In the genomic region with DNA sequence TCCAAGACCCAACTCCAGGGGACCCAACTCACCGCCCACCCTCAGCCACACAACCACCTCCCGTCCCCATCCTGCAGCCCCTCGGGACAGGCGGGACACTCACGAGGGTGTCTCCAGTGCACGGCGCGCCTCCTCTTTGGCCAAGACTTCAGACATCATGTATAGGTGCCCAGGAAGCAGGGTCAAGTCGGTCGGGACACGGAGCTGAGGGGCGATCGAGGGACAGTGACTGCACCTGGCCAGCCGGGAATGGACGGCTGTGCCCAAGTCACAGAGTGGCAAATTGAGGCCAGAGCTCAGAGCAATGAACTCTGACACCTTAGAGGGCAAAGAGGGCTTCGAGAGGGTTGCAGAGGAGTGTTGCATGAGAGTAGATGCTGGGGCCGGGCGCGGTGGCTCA, we compare ENCODE assay signal across 10 cellular contexts. TPM values are rescaled to one million over a fixed set of nuclear protein-coding genes. Genes with fewer than 3 reads are reported as not detected.
DNase-seq lines count a peak whose midpoint lies in the region; TF ChIP-seq lines count a peak whose summit lies in the region.
"Had no signal": no experiment of that assay in that cellular context is flagged by ENCODE, and none has a peak within 500 bp of the region (broad histone marks: within the 10 kb centered on the region; RNA-seq: fewer than 3 reads in every experiment).

No MANE protein-coding gene starts in this region.

- TF ChIP-seq CTCF in GM10248 (IDR thresholded peaks at IDR 0.05; ENCODE audit: control extremely low read depth, extremely low read depth, low read depth, missing control alignments) = no peak

- CTCF ChIA-PET in GM10248 (lab: Yijun Ruan, JAX) = interaction anchor here (1.0 to 1.8 kb wide), 3 partner anchors 10 to 22 kb away, joined by 3 to 4 read pairs (median 4); no protein-coding TSS in a partner anchor

- peaks cover 4% of the 10 kb centered on the region for H3K9me3 Mint-ChIP-seq in activated naive CD8-positive, alpha-beta T cell treated with anti-CD3 and anti-CD28 coated beads for 36 hours

- POLR2A ChIA-PET in GM10248 (lab: Yijun Ruan, JAX) = no interaction called here

- H3K4me1 Mint-ChIP-seq in activated naive CD8-positive, alpha-beta T cell treated with anti-CD3 and anti-CD28 coated beads for 36 hours = peaks cover 22% of the 10 kb centered on the region

- no peaks in the 10 kb centered on the region for H3K27me3 Mint-ChIP-seq in activated naive CD8-positive, alpha-beta T cell treated with anti-CD3 and anti-CD28 coated beads for 36 hours

- peaks cover 24% of the 10 kb centered on the region for H3K36me3 Mint-ChIP-seq in activated naive CD8-positive, alpha-beta T cell treated with anti-CD3 and anti-CD28 coated beads for 36 hours

- DNase-seq in GM10248 (ENCODE audit: extremely low spot score) (peak; percentile 5), iPS-NIHi7 (ENCODE audit: extremely low spot score) (no peak)
- DNase-seq in activated naive CD8-positive, alpha-beta T cell treated with anti-CD3 and anti-CD28 coated beads for 36 hours = no peak
- DNase-seq in NK-92 treated with Interleukin-12 subunit alpha and Interleukin-12 subunit beta, amount 100 ng/mL, for 24 hours (lab: John Stamatoyannopoulos, UW) = no peak
- DNase-seq: DMS79 treated with DMSO at 0.1 percent for 48 hours; effector CD4-positive, alpha-beta T cell; MV-4-11; SIG-M5 had no signal

- peak overlapping the region; percentile 55 for H3K4me3 Mint-ChIP-seq in activated naive CD8-positive, alpha-beta T cell treated with anti-CD3 and anti-CD28 coated beads for 36 hours

- no peak overlapping the region for H3K27ac Mint-ChIP-seq in activated naive CD8-positive, alpha-beta T cell treated with anti-CD3 and anti-CD28 coated beads for 36 hours

RNA-seq across cellular contexts. Expression of a gene that starts 8.8 kb away (rescaled TPM):
- total RNA-seq in activated naive CD8-positive, alpha-beta T cell treated with anti-CD3 and anti-CD28 coated beads for 36 hours = 10 to 100 TPM; 12.3 to 13.1 TPM

RNA-seq across cellular contexts. Expression of a gene that starts 13.5 kb away (rescaled TPM):
- total RNA-seq in activated naive CD8-positive, alpha-beta T cell treated with anti-CD3 and anti-CD28 coated beads for 36 hours = 10 to 100 TPM; 15.6 to 18.8 TPM

RNA-seq across cellular contexts. Expression of a gene that starts 25.5 kb away (rescaled TPM):
- total RNA-seq in activated naive CD8-positive, alpha-beta T cell treated with anti-CD3 and anti-CD28 coated beads for 36 hours = 10 to 100 TPM; 21.0 to 21.3 TPM
- total RNA-seq: suprapubic skin had no signal

RNA-seq across cellular contexts. Expression of a gene that starts 27.7 kb away (rescaled TPM):
- 10 to 100 TPM; 12.6 to 14.7 TPM for total RNA-seq in activated naive CD8-positive, alpha-beta T cell treated with anti-CD3 and anti-CD28 coated beads for 36 hours
- total RNA-seq: lung microvascular endothelial cell, suprapubic skin had no signal

RNA-seq across cellular contexts. Expression of a gene that starts 50.8 kb away (rescaled TPM):
- not detected for total RNA-seq in activated naive CD8-positive, alpha-beta T cell treated with anti-CD3 and anti-CD28 coated beads for 36 hours
- total RNA-seq: lung microvascular endothelial cell, suprapubic skin had no signal
